ENCODE assay signal across 2 cellular contexts in genomic region chr7:99793443-99793842, GRCh38.
TF ChIP-seq lines count a peak whose summit lies in the region.

No MANE protein-coding gene starts in this region.

TF ChIP-seq in A549, 52 proteins besides CTCF, POLR2A, EP300 and RAD21 (continued from another document):
- TF ChIP-seq BCL3 (IDR thresholded peaks at IDR 0.05) (no peak), KDM1A (IDR thresholded peaks at IDR 0.05; ENCODE audit: low read depth) (no peak)

TF ChIP-seq in HepG2, 621 proteins besides CTCF, POLR2A, EP300 and RAD21 (continued from another document):
- TF ChIP-seq FUBP1 (CRISPR knock-in tag; IDR thresholded peaks at IDR 0.05; ENCODE audit: borderline replicate concordance) (no peak), ZSCAN29 (CRISPR knock-in tag; conservative IDR thresholded peaks at IDR 0.05) (no peak), U2AF2 (IDR thresholded peaks at IDR 0.05; ENCODE audit: low read depth, low read length) (no peak), ZNF549 (CRISPR knock-in tag; IDR thresholded peaks at IDR 0.05) (no peak), GMEB1 (CRISPR knock-in tag; IDR thresholded peaks at IDR 0.05; ENCODE audit: borderline replicate concordance) (no peak), TP53 (CRISPR knock-in tag; conservative IDR thresholded peaks at IDR 0.05) (no peak), GATAD2A (CRISPR knock-in tag; IDR thresholded peaks at IDR 0.05) (peak; percentile 31; the same call in 1 of the 2 replicates), HNRNPH1 (optimal IDR thresholded peaks at IDR 0.05; ENCODE audit: low read depth, low read length) (no peak), MTA1 (CRISPR knock-in tag; IDR thresholded peaks at IDR 0.05; ENCODE audit: borderline replicate concordance) (no peak), PBX3 (CRISPR knock-in tag; IDR thresholded peaks at IDR 0.05; ENCODE audit: borderline replicate concordance) (no peak), ZNF781 (CRISPR knock-in tag; IDR thresholded peaks at IDR 0.05; ENCODE audit: borderline replicate concordance, not compliant biosample characterization) (no peak), CEBPB (IDR thresholded peaks at IDR 0.05; ENCODE audit: borderline replicate concordance, low read depth, low read length) (peak; percentile 76)
TF ChIP-seq in HepG2: peak in this region for 5.
